Comparison of ENCODE assay signal across 13 cellular contexts in genomic region chr5:14032944-14033343, GRCh38.
DNase-seq lines count a peak whose midpoint lies in the region; ATAC-seq, FAIRE-seq and TF ChIP-seq lines count a peak whose summit lies in the region.
"Had no signal": no experiment of that assay in that cellular context is flagged by ENCODE, and none has a peak within 500 bp of the region (broad histone marks: within the 10 kb centered on the region; RNA-seq: fewer than 3 reads in every experiment).

No MANE protein-coding gene starts in this region.

- no peak overlapping the region for H3K4me3 Mint-ChIP-seq in neural progenitor cell

- CTCF ChIA-PET in mammary epithelial cell (lab: Charles Lee; ENCODE audit: low non-redundant PET) (no interaction called here), HepG2 (lab: Yijun Ruan, JAX; ENCODE audit: low intra/inter-chr PET ratio, low total read pairs) (no interaction called here)

- no peak for TF ChIP-seq RAD21 in HepG2 (CRISPR knock-in tag; IDR thresholded peaks at IDR 0.05)

- H3K79me2 ChIP-seq in mammary epithelial cell (ENCODE audit: insufficient read depth, low read length) (no peaks in the 10 kb centered on the region), osteoblast (ENCODE audit: insufficient read depth, low read length) (no peaks in the 10 kb centered on the region), HepG2 (ENCODE audit: insufficient read depth, low read length) (no peaks in the 10 kb centered on the region), neural progenitor cell (ENCODE audit: low read depth) (no peaks in the 10 kb centered on the region)

- H2AFZ ChIP-seq in mammary epithelial cell (ENCODE audit: low read depth, low read length) (no peak overlapping the region), osteoblast (ENCODE audit: low read length) (peak overlapping the region; percentile 4), HepG2 (ENCODE audit: low read length) (no peak overlapping the region), neural progenitor cell (replicated peaks) (no peak overlapping the region)

- dilution Hi-C loops in mammary epithelial cell (cut with HindIII; ENCODE audit: low sequenced_read_pairs), result no loop called here

- 73% methylated on average over 4 of the region's 4 CpGs for WGBS in mammary epithelial cell (ENCODE audit: low coverage, missing lambda C conversion rate)
- 16% methylated on average over 4 of the region's 4 CpGs for WGBS in HepG2 (ENCODE audit: low lambda C conversion rate)

- intact Hi-C loops in mammary epithelial cell (cut with micrococcal nuclease) (no loop called here), HepG2 (cut with micrococcal nuclease; ENCODE audit: unreplicated experiment) (no loop called here)

- POLR2A ChIA-PET in HepG2 (lab: Yijun Ruan, JAX), result no interaction called here

- H3F3A ChIP-seq in neural progenitor cell (ENCODE audit: low read depth), result peaks cover 18% of the 10 kb centered on the region

- TF ChIP-seq CTCF in mammary epithelial cell (conservative IDR thresholded peaks at IDR 0.05 in 1 of 2, IDR thresholded peaks at IDR 0.05 in 1 of 2; ENCODE audit: extremely low read depth in 1 of 2, insufficient read depth in 1 of 2, low read depth in 1 of 2, low read length in 2 of 2), result no peak
- no peak for TF ChIP-seq CTCF in osteoblast (IDR thresholded peaks at IDR 0.05; ENCODE audit: extremely low read depth, low read depth, low read length)
- TF ChIP-seq CTCF in HepG2 (CRISPR knock-in tag; IDR thresholded peaks at IDR 0.05), result no peak
- no peak for TF ChIP-seq CTCF in neural progenitor cell (IDR thresholded peaks at IDR 0.05)

- H3K4me2 ChIP-seq in mammary epithelial cell (ENCODE audit: insufficient read depth, low read depth, low read length) (no peak overlapping the region), osteoblast (ENCODE audit: insufficient read depth, low read length) (peak overlapping the region; percentile 12), HepG2 (ENCODE audit: low read depth, low read length) (no peak overlapping the region), neural progenitor cell (no peak overlapping the region)

- H3K36me3 ChIP-seq in mammary epithelial cell (ENCODE audit: insufficient read depth, low read length) (no peaks in the 10 kb centered on the region), osteoblast (ENCODE audit: insufficient read depth, low read length) (no peaks in the 10 kb centered on the region), HepG2 (replicated peaks in 1 of 2; ENCODE audit: control insufficient read depth in 1 of 2, insufficient read depth in 2 of 2, low read length in 2 of 2) (no peaks in the 10 kb centered on the region), neural progenitor cell (no peaks in the 10 kb centered on the region)
- H3K36me3 ChIP-seq: upper lobe of left lung had no signal

- H3K36me3 Mint-ChIP-seq in neural progenitor cell, result no peaks in the 10 kb centered on the region

- peaks cover 2% of the 10 kb centered on the region for H3K27me3 Mint-ChIP-seq in neural progenitor cell (ENCODE audit: insufficient read depth, low read depth)

- H3K9me3 Mint-ChIP-seq in neural progenitor cell, result peaks cover 4% of the 10 kb centered on the region

- ATAC-seq in HepG2 (no peak), GM18505 (IDR thresholded peaks at IDR 0.05; ENCODE audit: unreplicated experiment) (no peak)
- ATAC-seq: stimulated activated naive CD8-positive, alpha-beta T cell treated with anti-CD3 and anti-CD28 coated beads, Interleukin-15, Interleukin-2, amounts not matched to agents 100 U/mL and 50 U/mL, for 24 hours had no signal

- H3K4me1 ChIP-seq in mammary epithelial cell (ENCODE audit: insufficient read depth, low read length) (peaks cover 37% of the 10 kb centered on the region), osteoblast (ENCODE audit: insufficient read depth, low read length) (peaks cover 43% of the 10 kb centered on the region), HepG2 (ENCODE audit: insufficient read depth, low read length) (peaks cover 28% of the 10 kb centered on the region), neural progenitor cell (peaks cover 24% of the 10 kb centered on the region)

- no peak overlapping the region for H3K9ac ChIP-seq in mammary epithelial cell (ENCODE audit: insufficient read depth, low read length)
- no peak overlapping the region for H3K9ac ChIP-seq in HepG2 (ENCODE audit: insufficient read depth, low read depth, low read length)
- H3K9ac ChIP-seq in neural progenitor cell, result no peak overlapping the region

- no peak for TF ChIP-seq POLR2A in HepG2 (IDR thresholded peaks at IDR 0.05; ENCODE audit: insufficient read depth in 1 of 2, low read depth in 2 of 2, low read length in 2 of 2)
- TF ChIP-seq POLR2A in GM18505 (IDR thresholded peaks at IDR 0.05; ENCODE audit: borderline replicate concordance, extremely low read depth, insufficient read depth, insufficient read length), result no peak

- no peaks in the 10 kb centered on the region for H3K9me3 ChIP-seq in mammary epithelial cell (replicated peaks; ENCODE audit: insufficient read depth, low read length)
- H3K9me3 ChIP-seq in osteoblast (ENCODE audit: low read depth, low read length), result no peaks in the 10 kb centered on the region
- H3K9me3 ChIP-seq in HepG2 (ENCODE audit: low read length), result no peaks in the 10 kb centered on the region
- H3K9me3 ChIP-seq in neural progenitor cell (ENCODE audit: low read depth), result no peaks in the 10 kb centered on the region
- H3K9me3 ChIP-seq: upper lobe of left lung had no signal

- H4K20me1 ChIP-seq in mammary epithelial cell (ENCODE audit: insufficient read depth, low read length) (no peaks in the 10 kb centered on the region), osteoblast (ENCODE audit: insufficient read depth, low read length) (no peaks in the 10 kb centered on the region), HepG2 (ENCODE audit: insufficient read depth, low read length) (no peaks in the 10 kb centered on the region), neural progenitor cell (ENCODE audit: low read depth) (no peaks in the 10 kb centered on the region)

- no peak overlapping the region for H3K27ac ChIP-seq in mammary epithelial cell (ENCODE audit: insufficient read depth, low read depth, low read length)
- peak overlapping the region; percentile 5 for H3K27ac ChIP-seq in osteoblast (ENCODE audit: low read depth, low read length)
- no peak overlapping the region for H3K27ac ChIP-seq in HepG2 (ENCODE audit: extremely low read length, insufficient read depth, low read length)
- H3K27ac ChIP-seq in neural progenitor cell, result no peak overlapping the region
- H3K27ac ChIP-seq: upper lobe of left lung had no signal

- H3K4me1 Mint-ChIP-seq in neural progenitor cell, result peaks cover 27% of the 10 kb centered on the region

- no peak overlapping the region for H3K27ac Mint-ChIP-seq in neural progenitor cell

- in situ Hi-C loops in mammary epithelial cell (cut with MboI; ENCODE audit: low sequenced_read_pairs in 2 of 2), result no loop called here
- in situ Hi-C loops in HepG2 (cut with HindIII; ENCODE audit: extremely low pct_ligation_motif_present, low pct_unique_long_range_greater_than_20kb), result no loop called here

- TF ChIP-seq EP300 in HepG2 (IDR thresholded peaks at IDR 0.05; ENCODE audit: low read depth in 2 of 2, low read length in 2 of 2) (no peak), HepG2 (CRISPR knock-in tag; IDR thresholded peaks at IDR 0.05; ENCODE audit: borderline replicate concordance) (no peak)

- FAIRE-seq in HepG2 (lab: Jason Lieb, UNC), result no peak
- FAIRE-seq: D721Med had no signal

- BruUV-seq in mammary epithelial cell (replicated peaks; lab: Mats Ljungman, UMichigan) (no TSS peak), HepG2 (replicated peaks; lab: Mats Ljungman, UMichigan) (no TSS peak)

- H3K4me3 ChIP-seq in mammary epithelial cell (replicated peaks in 1 of 3; ENCODE audit: insufficient read depth in 1 of 3, low read depth in 2 of 3, low read length in 3 of 3), result no peak overlapping the region
- H3K4me3 ChIP-seq in osteoblast (ENCODE audit: insufficient read depth, low read length), result no peak overlapping the region
- H3K4me3 ChIP-seq in HepG2 (replicated peaks in 1 of 3; ENCODE audit: insufficient read depth in 1 of 3, low read depth in 2 of 3, low read length in 3 of 3), result no peak overlapping the region
- no peak overlapping the region for H3K4me3 ChIP-seq in neural progenitor cell
- H3K4me3 ChIP-seq: upper lobe of left lung had no signal

- H3K27me3 ChIP-seq in mammary epithelial cell (ENCODE audit: insufficient read depth, low read length) (no peaks in the 10 kb centered on the region), osteoblast (ENCODE audit: insufficient read depth, low read length) (no peaks in the 10 kb centered on the region), HepG2 (ENCODE audit: control insufficient read depth in 1 of 2, insufficient read depth in 2 of 2, low read length in 2 of 2) (peaks cover 0 to 7% of the 10 kb centered on the region in 2 experiments; a peak in 2 of 5 replicates), neural progenitor cell (no peaks in the 10 kb centered on the region)
- H3K27me3 ChIP-seq: upper lobe of left lung had no signal

- DNase-seq in Daoy (ENCODE audit: low read depth) (peak; percentile 78), LHCN-M2 (ENCODE audit: low read depth) (peak; percentile 84), mammary epithelial cell (peak; percentile 36), osteoblast (ENCODE audit: insufficient read length, low spot score, missing footprints) (no peak), HepG2 (ENCODE audit: low spot score) (no peak), SKM-1 (lab: John Stamatoyannopoulos, UW; ENCODE audit: unreplicated experiment) (no peak), neural progenitor cell (ENCODE audit: low spot score) (no peak)
- DNase-seq: activated CD4-positive, alpha-beta T cell treated with anti-CD3 and anti-CD28 coated beads for 1 hour; stimulated activated naive CD8-positive, alpha-beta T cell treated with anti-CD3 and anti-CD28 coated beads, Interleukin-15, Interleukin-2, amounts not matched to agents 100 U/mL and 50 U/mL, for 24 hours; T-helper 2 cell; upper lobe of left lung had no signal

TF ChIP-seq in HepG2, 621 proteins besides CTCF, POLR2A, EP300 and RAD21 (continues in another document):
- no peak for TF ChIP-seq STAG1 (CRISPR knock-in tag; IDR thresholded peaks at IDR 0.05)
- TF ChIP-seq MAF1 (CRISPR knock-in tag; IDR thresholded peaks at IDR 0.05; ENCODE audit: borderline replicate concordance), result no peak

Comparison
In these comparisons a context has a peak if more than half of its experiments do, and no peak if none do; other contexts are left out.
1. DNase-seq: peak in Daoy (single experiment), LHCN-M2 (single experiment) and mammary epithelial cell (single experiment); none in osteoblast (single experiment), HepG2 (single experiment), SKM-1 (single experiment) and neural progenitor cell (single experiment).